In genomic region chr9:120713257-120714087, GRCh38 we compare ENCODE assay signal across 8 cellular contexts.
A peak's percentile ranks its signal among the peaks of the same experiment; 100 is the strongest.
DNase-seq lines count a peak whose midpoint lies in the region; ATAC-seq and TF ChIP-seq lines count a peak whose summit lies in the region.

No MANE protein-coding gene starts in this region.

- DNase-seq in GM12864 (ENCODE audit: low read depth) (no peak), NT2/D1 (ENCODE audit: low read depth, low spot score) (no peak)
- DNase-seq in stimulated activated CD4-positive, alpha-beta T cell treated with anti-CD3 and anti-CD28 coated beads, Interleukin-15, amount 100 ng/mL, for 24 hours, result peak; percentile 35

- no peaks in the 10 kb centered on the region for H3K36me3 ChIP-seq in NT2/D1 (ENCODE audit: insufficient read depth, insufficient read length, low read length)

- H3K4me1 ChIP-seq in NT2/D1 (ENCODE audit: insufficient read depth, insufficient read length), result peaks cover 6% of the 10 kb centered on the region

- peak overlapping the region; percentile 76 for H3K9ac ChIP-seq in NT2/D1 (ENCODE audit: insufficient read length, low read depth)

- peak overlapping the region; percentile 94 for H3K4me3 ChIP-seq in GM12864 (ENCODE audit: low read depth, low read length)
- peak overlapping the region; percentile 86 for H3K4me3 ChIP-seq in NT2/D1 (ENCODE audit: insufficient read length, low read depth)
- peak overlapping the region; percentile 81 for H3K4me3 ChIP-seq in iPS-18c (ENCODE audit: insufficient read depth, low read depth, low read length)

- TF ChIP-seq CTCF in GM12864 (IDR thresholded peaks at IDR 0.05; ENCODE audit: low read depth, low read length, missing control alignments), result peak; percentile 17

- no peaks in the 10 kb centered on the region for H3K9me3 ChIP-seq in NT2/D1 (ENCODE audit: insufficient read depth, low read length)
- H3K9me3 ChIP-seq in iPS-18c (ENCODE audit: control insufficient read depth, insufficient read depth, low read length), result no peaks in the 10 kb centered on the region

- no peak for ATAC-seq in GM19351 (IDR thresholded peaks at IDR 0.05; ENCODE audit: unreplicated experiment)
- ATAC-seq in HG03565 (IDR thresholded peaks at IDR 0.05; ENCODE audit: unreplicated experiment), result no peak
- ATAC-seq in GM21576 (IDR thresholded peaks at IDR 0.05; ENCODE audit: unreplicated experiment), result no peak

- H3K27ac ChIP-seq in angular gyrus (ENCODE audit: low read depth, low read length), result peak overlapping the region; percentile 88

- H3K27me3 ChIP-seq in NT2/D1 (ENCODE audit: insufficient read depth, insufficient read length), result peaks cover 27% of the 10 kb centered on the region
